8 cellular contexts compared by ENCODE assay signal in the genomic region with DNA sequence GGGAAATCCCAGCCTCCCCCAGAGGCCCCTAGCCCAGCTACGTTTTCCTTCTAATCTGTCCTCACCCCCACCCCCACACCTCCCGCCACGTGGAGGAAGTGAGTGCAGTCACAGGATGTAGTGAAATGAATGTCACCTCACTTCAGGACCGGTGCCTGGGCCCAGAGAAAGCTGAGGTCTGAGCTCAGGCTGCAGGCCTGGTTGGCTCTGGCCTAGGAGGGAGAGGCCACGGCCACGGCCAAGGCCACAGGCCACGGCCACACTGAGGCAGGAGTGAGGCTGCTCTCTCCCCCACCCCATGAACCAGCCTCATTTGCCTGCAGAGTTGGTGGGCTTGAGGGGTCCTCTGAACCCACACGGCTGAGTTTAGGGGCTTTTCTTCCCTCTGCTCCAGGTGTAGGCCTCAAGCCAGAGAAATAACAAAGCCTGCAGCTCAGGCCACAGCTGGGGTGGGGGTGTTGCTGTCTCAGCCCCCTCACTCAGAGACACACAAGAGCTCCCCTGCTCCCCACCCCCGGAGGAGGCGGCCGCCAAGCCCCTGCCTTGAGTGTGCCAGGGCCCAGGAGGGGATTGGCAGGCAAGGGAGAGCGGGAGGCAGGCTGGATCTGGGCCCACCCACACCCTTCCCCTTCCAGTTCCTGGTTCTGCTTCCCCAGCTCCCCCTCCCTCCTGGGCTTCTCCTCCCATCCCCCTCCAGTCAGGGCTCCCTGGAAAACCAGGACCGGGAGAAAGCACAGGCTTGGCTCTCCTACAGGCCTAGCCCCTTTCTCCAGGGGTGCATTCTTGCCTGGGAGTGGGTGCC. TPM values are rescaled to one million over a fixed set of nuclear protein-coding genes. Genes with fewer than 3 reads are reported as not detected.
DNase-seq lines count a peak whose midpoint lies in the region; TF ChIP-seq lines count a peak whose summit lies in the region.

No MANE protein-coding gene starts in this region.

- TF ChIP-seq POLR2A in uterus (IDR thresholded peaks at IDR 0.05) = no peak

- TF ChIP-seq CTCF in GM12864 (IDR thresholded peaks at IDR 0.05; ENCODE audit: low read depth, low read length, missing control alignments) (no peak), HEK293 (tag by site-specific recombination; IDR thresholded peaks at IDR 0.05) (no peak), uterus (IDR thresholded peaks at IDR 0.05) (no peak)

- H3K9me3 ChIP-seq in HEK293 (ENCODE audit: control insufficient read depth, insufficient read depth, low read depth, low read length) (no peaks in the 10 kb centered on the region), uterus (no peaks in the 10 kb centered on the region)

- DNase-seq in GM12864 (ENCODE audit: low read depth) (peak; percentile 44), NCI-H2196 (lab: John Stamatoyannopoulos, UW; ENCODE audit: unreplicated experiment) (peak; percentile 73), germinal center (ENCODE audit: low spot score) (peak; percentile 29), putamen (ENCODE audit: low spot score) (peak; percentile 71), uterus (peak; percentile 80 to 81), GF-D8 (lab: John Stamatoyannopoulos, UW) (no peak)
- DNase-seq in activated CD8-positive, alpha-beta memory T cell treated with anti-CD3 and anti-CD28 coated beads, Interleukin-2, amount 50 U/mL, for 48 hours = peak; percentile 92

- H3K27ac ChIP-seq in HEK293 (ENCODE audit: extremely low read depth, low read depth, low read length) = peak overlapping the region; percentile 64
- H3K27ac ChIP-seq in uterus = peak overlapping the region; percentile 81 to 88

- intact Hi-C loops in uterus (cut with DNase I; ENCODE audit: low total_unique reads) = no loop called here

- H3K36me3 ChIP-seq in HEK293 (ENCODE audit: control insufficient read depth in 2 of 2, insufficient read depth in 1 of 2, low read length in 2 of 2) (peaks cover 0 to 18% of the 10 kb centered on the region in 2 experiments; a peak in 2 of 3 replicates), uterus (no peaks in the 10 kb centered on the region)

- H3K4me1 ChIP-seq in HEK293 (ENCODE audit: control insufficient read depth, insufficient read depth, low read length) = peaks cover 3% of the 10 kb centered on the region; the same call in 1 of the 2 replicates
- peaks cover 18 to 25% of the 10 kb centered on the region in 2 donors for H3K4me1 ChIP-seq in uterus

- CTCF ChIA-PET in HEK293 (lab: Yijun Ruan, JAX) = interaction anchor here (1.4 kb wide), 1 partner anchor 28 kb away, joined by 4 read pairs; no protein-coding TSS in a partner anchor

- H3K27me3 ChIP-seq in uterus = no peaks in the 10 kb centered on the region

- POLR2A ChIA-PET in HEK293 (lab: Yijun Ruan, JAX) = interaction anchor here (1.1 kb wide), 1 partner anchor 8 kb away, joined by 4 read pairs; no protein-coding TSS in a partner anchor

- H3K4me3 ChIP-seq in GM12864 (ENCODE audit: low read depth, low read length) = no peak overlapping the region
- no peak overlapping the region for H3K4me3 ChIP-seq in HEK293 (ENCODE audit: low read depth, low read length)
- no peak overlapping the region for H3K4me3 ChIP-seq in uterus

TF ChIP-seq in HEK293, 187 proteins besides CTCF, POLR2A, EP300 and RAD21 (continues in another document):
- peak; percentile 79 for TF ChIP-seq ZFHX2 (tag by site-specific recombination; conservative IDR thresholded peaks at IDR 0.05)
- 0 out of 2 replicates have a peak, but pooled peaks have one; percentile 11 for TF ChIP-seq GLIS1 (tag by site-specific recombination; IDR thresholded peaks at IDR 0.05)
- TF ChIP-seq, protein P1, sequence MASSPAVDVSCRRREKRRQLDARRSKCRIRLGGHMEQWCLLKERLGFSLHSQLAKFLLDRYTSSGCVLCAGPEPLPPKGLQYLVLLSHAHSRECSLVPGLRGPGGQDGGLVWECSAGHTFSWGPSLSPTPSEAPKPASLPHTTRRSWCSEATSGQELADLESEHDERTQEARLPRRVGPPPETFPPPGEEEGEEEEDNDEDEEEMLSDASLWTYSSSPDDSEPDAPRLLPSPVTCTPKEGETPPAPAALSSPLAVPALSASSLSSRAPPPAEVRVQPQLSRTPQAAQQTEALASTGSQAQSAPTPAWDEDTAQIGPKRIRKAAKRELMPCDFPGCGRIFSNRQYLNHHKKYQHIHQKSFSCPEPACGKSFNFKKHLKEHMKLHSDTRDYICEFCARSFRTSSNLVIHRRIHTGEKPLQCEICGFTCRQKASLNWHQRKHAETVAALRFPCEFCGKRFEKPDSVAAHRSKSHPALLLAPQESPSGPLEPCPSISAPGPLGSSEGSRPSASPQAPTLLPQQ (tag by site-specific recombination; IDR thresholded peaks at IDR 0.05) = peak; percentile 61; the same call in 1 of the 2 replicates
- peak; percentile 28; the same call in 1 of the 2 replicates for TF ChIP-seq SP7 (tag by site-specific recombination; IDR thresholded peaks at IDR 0.05)
- peak; percentile 62 for TF ChIP-seq SP2 (tag by site-specific recombination; IDR thresholded peaks at IDR 0.05)
- peak; percentile 87 for TF ChIP-seq PRDM10 (tag by site-specific recombination; IDR thresholded peaks at IDR 0.05)
- TF ChIP-seq, protein P2, sequence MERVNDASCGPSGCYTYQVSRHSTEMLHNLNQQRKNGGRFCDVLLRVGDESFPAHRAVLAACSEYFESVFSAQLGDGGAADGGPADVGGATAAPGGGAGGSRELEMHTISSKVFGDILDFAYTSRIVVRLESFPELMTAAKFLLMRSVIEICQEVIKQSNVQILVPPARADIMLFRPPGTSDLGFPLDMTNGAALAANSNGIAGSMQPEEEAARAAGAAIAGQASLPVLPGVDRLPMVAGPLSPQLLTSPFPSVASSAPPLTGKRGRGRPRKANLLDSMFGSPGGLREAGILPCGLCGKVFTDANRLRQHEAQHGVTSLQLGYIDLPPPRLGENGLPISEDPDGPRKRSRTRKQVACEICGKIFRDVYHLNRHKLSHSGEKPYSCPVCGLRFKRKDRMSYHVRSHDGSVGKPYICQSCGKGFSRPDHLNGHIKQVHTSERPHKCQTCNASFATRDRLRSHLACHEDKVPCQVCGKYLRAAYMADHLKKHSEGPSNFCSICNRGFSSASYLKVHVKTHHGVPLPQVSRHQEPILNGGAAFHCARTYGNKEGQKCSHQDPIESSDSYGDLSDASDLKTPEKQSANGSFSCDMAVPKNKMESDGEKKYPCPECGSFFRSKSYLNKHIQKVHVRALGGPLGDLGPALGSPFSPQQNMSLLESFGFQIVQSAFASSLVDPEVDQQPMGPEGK (tag by site-specific recombination; IDR thresholded peaks at IDR 0.05) = 0 out of 2 replicates have a peak, but pooled peaks have one; percentile 43
- TF ChIP-seq, protein P3, sequence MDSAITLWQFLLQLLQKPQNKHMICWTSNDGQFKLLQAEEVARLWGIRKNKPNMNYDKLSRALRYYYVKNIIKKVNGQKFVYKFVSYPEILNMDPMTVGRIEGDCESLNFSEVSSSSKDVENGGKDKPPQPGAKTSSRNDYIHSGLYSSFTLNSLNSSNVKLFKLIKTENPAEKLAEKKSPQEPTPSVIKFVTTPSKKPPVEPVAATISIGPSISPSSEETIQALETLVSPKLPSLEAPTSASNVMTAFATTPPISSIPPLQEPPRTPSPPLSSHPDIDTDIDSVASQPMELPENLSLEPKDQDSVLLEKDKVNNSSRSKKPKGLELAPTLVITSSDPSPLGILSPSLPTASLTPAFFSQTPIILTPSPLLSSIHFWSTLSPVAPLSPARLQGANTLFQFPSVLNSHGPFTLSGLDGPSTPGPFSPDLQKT (IDR thresholded peaks at IDR 0.05; ENCODE audit: borderline replicate concordance, low read depth, low read length) = no peak
- TF ChIP-seq ZFP69B (tag by site-specific recombination; IDR thresholded peaks at IDR 0.05) = peak; percentile 22; the same call in 1 of the 2 replicates
- 0 out of 2 replicates have a peak, but pooled peaks have one; percentile 25 for TF ChIP-seq KLF1 (tag by site-specific recombination; IDR thresholded peaks at IDR 0.05)
- no peak for TF ChIP-seq ZNF26 (tag by site-specific recombination; IDR thresholded peaks at IDR 0.05)
- TF ChIP-seq EGR2 (tag by site-specific recombination; IDR thresholded peaks at IDR 0.05; ENCODE audit: low read depth) = peak; percentile 79
- no peak for TF ChIP-seq ZFP37 (tag by site-specific recombination; IDR thresholded peaks at IDR 0.05)

RNA-seq across cellular contexts. Expression of gene DNMT3A, which starts 27.0 kb away (rescaled TPM):
- 10 to 100 TPM in 3 of 4 donors, 1 to 10 TPM in 1; 2.3 to 95.8 (median 29.9) TPM for total RNA-seq in uterus
